Comparison of ENCODE assay signal across 8 cellular contexts in the genomic region with DNA sequence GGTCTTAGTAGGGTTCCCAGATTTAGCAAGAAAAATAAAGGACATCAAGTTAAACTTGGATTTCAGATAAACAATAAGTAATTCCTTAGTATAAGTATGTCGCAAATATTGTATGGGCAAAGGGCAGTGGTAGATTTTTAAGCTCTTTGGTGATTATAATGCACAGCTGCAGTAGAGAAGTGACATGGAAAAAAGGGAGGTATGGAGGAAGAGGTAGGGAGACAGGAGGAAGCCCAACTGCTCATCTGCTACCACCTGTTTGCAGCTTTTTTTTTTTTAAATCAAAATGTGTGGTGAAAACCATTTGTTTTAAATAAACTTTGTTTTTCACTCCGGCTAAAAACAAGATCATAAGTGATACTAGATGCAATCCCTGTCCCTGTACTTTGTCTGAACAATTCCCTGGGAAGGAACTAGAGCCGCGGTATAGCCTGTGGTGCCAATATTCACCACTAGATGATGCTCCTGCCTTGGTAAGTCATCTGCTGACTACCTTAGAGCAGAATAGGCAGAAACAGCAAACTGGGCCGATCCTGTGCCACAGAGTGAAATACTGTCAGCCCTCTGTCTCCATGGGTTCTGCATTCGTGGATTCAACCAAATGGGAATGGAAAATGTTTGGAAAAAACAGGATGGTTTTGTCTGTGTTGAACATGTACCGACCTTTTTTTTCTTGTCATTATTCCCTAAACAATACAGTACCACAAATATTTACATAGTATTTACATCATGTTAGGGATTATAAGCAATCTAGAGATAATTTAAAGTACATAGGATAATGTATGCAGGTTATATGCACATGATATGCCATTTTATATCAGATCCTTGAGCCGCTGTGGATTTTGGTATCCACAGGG.
DNase-seq lines count a peak whose midpoint lies in the region; ATAC-seq and TF ChIP-seq lines count a peak whose summit lies in the region.

No MANE protein-coding gene starts in this region.

- TF ChIP-seq EP300 in suprapubic skin (IDR thresholded peaks at IDR 0.05), result no peak

- no peak overlapping the region for H3K18ac ChIP-seq in neuronal stem cell (ENCODE audit: low read length)

- DNase-seq in KBM-7, result peak; percentile 76
- peak; percentile 57 to 91 (median 64) for DNase-seq in Peyer's patch
- DNase-seq in activated T-cell treated with anti-CD3 and anti-CD28 coated beads, Interleukin-2, amount 50 U/mL, for 24 hours, result peak; percentile 63
- peak; percentile 76 for DNase-seq in fibroblast of mammary gland (ENCODE audit: low read depth)
- DNase-seq in neuronal stem cell (ENCODE audit: low spot score), result peak; percentile 63
- DNase-seq in suprapubic skin (ENCODE audit: low spot score in 2 of 2), result peak; percentile 75 to 79

- no CpG with 5 or more reads among the region's 8 CpGs for WGBS in neuronal stem cell (ENCODE audit: extremely low coverage in 2 of 2, insufficient read length in 2 of 2, insufficient replicate concordance in 1 of 2), 2 donors
- 22% methylated on average over 8 of the region's 8 CpGs for WGBS in suprapubic skin

- H3K4me1 Mint-ChIP-seq in activated T-cell treated with anti-CD3 and anti-CD28 coated beads, Interleukin-2, amount 50 U/mL, for 24 hours (ENCODE audit: low read depth), result no peaks in the 10 kb centered on the region

- H3K27ac ChIP-seq in DOHH2 (ENCODE audit: low read depth, low read length) (no peak overlapping the region), Peyer's patch (no peak overlapping the region), neuronal stem cell (replicated peaks; ENCODE audit: low read length) (no peak overlapping the region), suprapubic skin (no peak overlapping the region)

- H3K27ac Mint-ChIP-seq in activated T-cell treated with anti-CD3 and anti-CD28 coated beads, Interleukin-2, amount 50 U/mL, for 24 hours, result no peak overlapping the region

- no peaks in the 10 kb centered on the region for H3K9me3 Mint-ChIP-seq in activated T-cell treated with anti-CD3 and anti-CD28 coated beads, Interleukin-2, amount 50 U/mL, for 24 hours

- no peaks in the 10 kb centered on the region for H4K20me1 ChIP-seq in DOHH2 (ENCODE audit: control insufficient read depth, insufficient read depth, low read depth, low read length)

- no peaks in the 10 kb centered on the region for H3K27me3 ChIP-seq in DOHH2 (ENCODE audit: control insufficient read depth, low read length)
- H3K27me3 ChIP-seq in Peyer's patch, result no peaks in the 10 kb centered on the region
- no peaks in the 10 kb centered on the region for H3K27me3 ChIP-seq in neuronal stem cell (ENCODE audit: control insufficient read depth in 3 of 3, insufficient read depth in 3 of 3, low read depth in 1 of 3, low read length in 3 of 3)
- H3K27me3 ChIP-seq in suprapubic skin, result no peaks in the 10 kb centered on the region

- H3K36me3 Mint-ChIP-seq in activated T-cell treated with anti-CD3 and anti-CD28 coated beads, Interleukin-2, amount 50 U/mL, for 24 hours (ENCODE audit: low read depth), result no peaks in the 10 kb centered on the region

- H2AK5ac ChIP-seq in neuronal stem cell (ENCODE audit: low read depth, low read length), result no peak overlapping the region

- H3K79me1 ChIP-seq in neuronal stem cell (ENCODE audit: low read depth, low read length), result no peaks in the 10 kb centered on the region

- no peaks in the 10 kb centered on the region for H3K9me2 ChIP-seq in DOHH2 (replicated peaks; ENCODE audit: control insufficient read depth, low read length)

- peak; percentile 90 for TF ChIP-seq CTCF in DOHH2 (IDR thresholded peaks at IDR 0.05; ENCODE audit: low read depth, low read length, poor library complexity, severe bottlenecking)
- peak; percentile 62 to 99 (median 96) for TF ChIP-seq CTCF in Peyer's patch (IDR thresholded peaks at IDR 0.05)
- TF ChIP-seq CTCF in fibroblast of mammary gland (conservative IDR thresholded peaks at IDR 0.05; ENCODE audit: control insufficient read depth, insufficient read depth, low read depth, low read length), result peak; percentile 100
- peak; percentile 87 to 95 for TF ChIP-seq CTCF in suprapubic skin (IDR thresholded peaks at IDR 0.05)

- no peak overlapping the region for H2BK120ac ChIP-seq in neuronal stem cell (ENCODE audit: low read depth, low read length)

- peaks cover 10% of the 10 kb centered on the region for H3K4me1 ChIP-seq in DOHH2 (ENCODE audit: control insufficient read depth, low read length)
- no peaks in the 10 kb centered on the region for H3K4me1 ChIP-seq in Peyer's patch
- no peaks in the 10 kb centered on the region for H3K4me1 ChIP-seq in neuronal stem cell (ENCODE audit: control insufficient read depth in 2 of 2, insufficient read depth in 1 of 2, low read depth in 1 of 2, low read length in 2 of 2)
- H3K4me1 ChIP-seq in suprapubic skin, result no peaks in the 10 kb centered on the region

- no peak overlapping the region for H3K4me3 ChIP-seq in DOHH2 (ENCODE audit: low read length)
- no peak overlapping the region for H3K4me3 ChIP-seq in Peyer's patch
- H3K4me3 ChIP-seq in fibroblast of mammary gland (ENCODE audit: control insufficient read depth, low read depth, low read length), result no peak overlapping the region
- H3K4me3 ChIP-seq in neuronal stem cell (ENCODE audit: low read length in 2 of 2), result no peak overlapping the region
- H3K4me3 ChIP-seq in suprapubic skin, result no peak overlapping the region

- no peak overlapping the region for H3K14ac ChIP-seq in neuronal stem cell (ENCODE audit: low read length)

- no peak overlapping the region for H2AFZ ChIP-seq in neuronal stem cell (ENCODE audit: low read length)

- no peak overlapping the region for H3K4me3 Mint-ChIP-seq in activated T-cell treated with anti-CD3 and anti-CD28 coated beads, Interleukin-2, amount 50 U/mL, for 24 hours

- H2BK12ac ChIP-seq in neuronal stem cell (ENCODE audit: low read length), result no peak overlapping the region

- H2BK5ac ChIP-seq in neuronal stem cell (ENCODE audit: low read length), result no peak overlapping the region

- TF ChIP-seq POLR2A in Peyer's patch (IDR thresholded peaks at IDR 0.05), result no peak
- no peak for TF ChIP-seq POLR2A in suprapubic skin (IDR thresholded peaks at IDR 0.05)

- H3K9ac ChIP-seq in neuronal stem cell (ENCODE audit: low read depth, low read length, poor library complexity), result no peak overlapping the region

- H3K23ac ChIP-seq in neuronal stem cell (ENCODE audit: low read depth, low read length, poor library complexity), result no peak overlapping the region

- H3K4ac ChIP-seq in neuronal stem cell (ENCODE audit: low read length), result no peak overlapping the region

- H3K79me2 ChIP-seq in DOHH2 (ENCODE audit: control insufficient read depth, low read length), result no peaks in the 10 kb centered on the region

- ATAC-seq in GM21717 (IDR thresholded peaks at IDR 0.05; ENCODE audit: unreplicated experiment), result peak; percentile 96

- in situ Hi-C loops in KBM-7 (cut with MboI; ENCODE audit: low pct_unique_long_range_greater_than_20kb, low sequenced_read_pairs), result no loop called here

- peaks cover 9% of the 10 kb centered on the region for H3K27me3 Mint-ChIP-seq in activated T-cell treated with anti-CD3 and anti-CD28 coated beads, Interleukin-2, amount 50 U/mL, for 24 hours

- no peak overlapping the region for H3K4me2 ChIP-seq in DOHH2 (ENCODE audit: low read length)
- no peak overlapping the region for H3K4me2 ChIP-seq in neuronal stem cell (ENCODE audit: insufficient read depth, low read length, poor library complexity, severe bottlenecking)

- H3K9me3 ChIP-seq in DOHH2 (ENCODE audit: control insufficient read depth, insufficient read depth, low read length) (peaks cover 10% of the 10 kb centered on the region; the same call in 1 of the 2 replicates), Peyer's patch (no peaks in the 10 kb centered on the region), neuronal stem cell (replicated peaks in 1 of 2; ENCODE audit: control insufficient read depth in 2 of 2, insufficient read depth in 1 of 2, low read depth in 1 of 2, low read length in 2 of 2) (no peaks in the 10 kb centered on the region), suprapubic skin (no peaks in the 10 kb centered on the region)

- no peaks in the 10 kb centered on the region for H3F3A ChIP-seq in DOHH2 (ENCODE audit: control insufficient read depth, insufficient read depth)

- no peak overlapping the region for H2BK15ac ChIP-seq in neuronal stem cell (ENCODE audit: low read length)

- H4K91ac ChIP-seq in neuronal stem cell (ENCODE audit: low read depth, low read length, poor library complexity), result no peak overlapping the region

- no peaks in the 10 kb centered on the region for H3K36me3 ChIP-seq in DOHH2 (ENCODE audit: control insufficient read depth, low read length)
- H3K36me3 ChIP-seq in Peyer's patch, result peaks cover 0 to 28% (median 0%) of the 10 kb centered on the region in 3 donors
- no peaks in the 10 kb centered on the region for H3K36me3 ChIP-seq in neuronal stem cell (replicated peaks in 1 of 2; ENCODE audit: control insufficient read depth in 2 of 2, insufficient read depth in 2 of 2, low read length in 2 of 2)
- H3K36me3 ChIP-seq in suprapubic skin, result no peaks in the 10 kb centered on the region

- H4K8ac ChIP-seq in neuronal stem cell (ENCODE audit: low read depth, low read length), result no peak overlapping the region
